22 cellular contexts compared by ENCODE assay signal in genomic region chr6:163543311-163543710, GRCh38.
DNase-seq lines count a peak whose midpoint lies in the region; ATAC-seq and TF ChIP-seq lines count a peak whose summit lies in the region.
"Had no signal": no experiment of that assay in that cellular context is flagged by ENCODE, and none has a peak within 500 bp of the region (broad histone marks: within the 10 kb centered on the region; RNA-seq: fewer than 3 reads in every experiment).

No MANE protein-coding gene starts in this region.

- no peak overlapping the region for H2BK15ac ChIP-seq in H9 (ENCODE audit: low read depth, low read length)

- TF ChIP-seq CTCF in H9 (conservative IDR thresholded peaks at IDR 0.05), result no peak
- no peak for TF ChIP-seq CTCF in OCI-LY7 (conservative IDR thresholded peaks at IDR 0.05; ENCODE audit: low read length)
- no peak for TF ChIP-seq CTCF in tibial nerve (IDR thresholded peaks at IDR 0.05)

- H2BK20ac ChIP-seq in H9 (ENCODE audit: low read depth, low read length, poor library complexity, severe bottlenecking), result no peak overlapping the region

- no peak overlapping the region for H3K27ac ChIP-seq in H9 (ENCODE audit: insufficient read length, low read depth, low read length)
- no peak overlapping the region for H3K27ac ChIP-seq in OCI-LY7 (ENCODE audit: low read depth, low read length, poor library complexity, severe bottlenecking)
- no peak overlapping the region for H3K27ac ChIP-seq in tibial nerve
- H3K27ac ChIP-seq: left ventricle myocardium inferior had no signal

- H3K79me1 ChIP-seq in H9 (ENCODE audit: insufficient read depth, low read depth, low read length, poor library complexity, severe bottlenecking), result peaks cover 2% of the 10 kb centered on the region

- BruUV-seq in OCI-LY7 (replicated peaks; lab: Mats Ljungman, UMichigan), result no TSS peak

- H2AK5ac ChIP-seq in H9 (ENCODE audit: insufficient read length, low read length), result no peak overlapping the region

- H3K27me3 Mint-ChIP-seq in H9 (ENCODE audit: low read depth), result no peaks in the 10 kb centered on the region
- H3K27me3 Mint-ChIP-seq: activated B cell treated with CpG ODN at 0.5 μM for 24 hours; CD4-positive, alpha-beta T cell; stimulated activated naive CD8-positive, alpha-beta T cell treated with anti-CD3 and anti-CD28 coated beads, Interleukin-15, amount 100 ng/mL, for 72 hours had no signal

- H4K20me1 ChIP-seq in H9 (ENCODE audit: control insufficient read depth, insufficient read depth, insufficient read length) (no peaks in the 10 kb centered on the region), OCI-LY7 (ENCODE audit: insufficient read depth, low read length) (peaks cover 5% of the 10 kb centered on the region; the same call in 1 of the 2 replicates)

- H3K23ac ChIP-seq in H9 (ENCODE audit: insufficient read length, low read depth, low read length), result no peak overlapping the region

- no peak overlapping the region for H4K91ac ChIP-seq in H9 (ENCODE audit: insufficient read length, low read depth, low read length)

- POLR2A ChIA-PET in OCI-LY7 (lab: Charles Lee), result interaction anchor here (0.8 to 1.0 kb wide), 2 partner anchors 9 to 11 kb away, joined by 4 read pairs; no protein-coding TSS in a partner anchor

- peak overlapping the region; percentile 39 for H3K4me2 ChIP-seq in H9 (ENCODE audit: insufficient read depth, insufficient read length, low read length)
- H3K4me2 ChIP-seq in OCI-LY7 (ENCODE audit: low read length), result no peak overlapping the region

- WGBS in H9 (ENCODE audit: extremely low coverage, insufficient read length, low lambda C conversion rate), result no CpG with 5 or more reads among the region's 2 CpGs
- 48 to 53% methylated on average over 2 of the region's 2 CpGs for WGBS in tibial nerve, 2 donors

- H3T11ph ChIP-seq in H9 (ENCODE audit: low read length), result no peak overlapping the region

- no peak for TF ChIP-seq EP300 in tibial nerve (IDR thresholded peaks at IDR 0.05)

- no peaks in the 10 kb centered on the region for H3K9me3 Mint-ChIP-seq in H9
- H3K9me3 Mint-ChIP-seq: activated B cell treated with CpG ODN at 0.5 μM for 24 hours; activated naive CD4-positive, alpha-beta T cell treated with anti-CD3 and anti-CD28 coated beads for 36 hours; activated T-cell treated with anti-CD3 and anti-CD28 coated beads, Interleukin-2, amount 50 U/mL, for 4 hours; CD4-positive, alpha-beta T cell; stimulated activated naive CD8-positive, alpha-beta T cell treated with anti-CD3 and anti-CD28 coated beads, Interleukin-15, amount 100 ng/mL, for 72 hours had no signal

- DNase-seq in H9, result no peak
- DNase-seq in NCI-H146 treated with DMSO at 0.1 percent for 48 hours (lab: John Stamatoyannopoulos, UW; ENCODE audit: unreplicated experiment), result peak; percentile 73
- DNase-seq in NT2/D1 (ENCODE audit: low read depth, low spot score), result peak; percentile 36
- peak; percentile 28 for DNase-seq in iPS-NIHi11 (ENCODE audit: low spot score)
- DNase-seq in left colon, result no peak
- DNase-seq in OCI-LY7 (ENCODE audit: low spot score), result no peak
- DNase-seq in tibial nerve (ENCODE audit: low spot score in 2 of 2), result no peak
- DNase-seq: activated B cell treated with CpG ODN at 0.5 μM for 24 hours; activated naive CD4-positive, alpha-beta T cell treated with anti-CD3 and anti-CD28 coated beads for 36 hours; activated T-cell treated with anti-CD3 and anti-CD28 coated beads, Interleukin-2, amount 50 U/mL, for 4 hours; CD4-positive, alpha-beta T cell; DND-41; erythroblast; foreskin melanocyte; left ventricle myocardium inferior; NCI-H1694; nucleus accumbens; retina; stimulated activated CD4-positive, alpha-beta T cell treated with anti-CD3 and anti-CD28 coated beads, Interleukin-4, amount 100 ng/mL, for 4 hours; stimulated activated naive CD8-positive, alpha-beta T cell treated with anti-CD3 and anti-CD28 coated beads, Interleukin-15, amount 100 ng/mL, for 72 hours; trophoblast cell had no signal

- no peak for TF ChIP-seq POLR2A in tibial nerve (IDR thresholded peaks at IDR 0.05)

- CTCF ChIA-PET in OCI-LY7 (lab: Charles Lee; ENCODE audit: unreplicated experiment), result no interaction called here

- ATAC-seq in left colon (no peak), HG03442 (IDR thresholded peaks at IDR 0.05; ENCODE audit: unreplicated experiment) (no peak)
- ATAC-seq: activated T-cell treated with anti-CD3 and anti-CD28 coated beads, Interleukin-2, amount 50 U/mL, for 4 hours; stimulated activated naive CD8-positive, alpha-beta T cell treated with anti-CD3 and anti-CD28 coated beads, Interleukin-15, amount 100 ng/mL, for 72 hours had no signal

- no peak overlapping the region for H4K5ac ChIP-seq in H9 (ENCODE audit: insufficient read length, low read depth, low read length)

- H3K79me2 ChIP-seq in H9 (ENCODE audit: insufficient read depth, low read length), result peaks cover 4% of the 10 kb centered on the region; the same call in 1 of the 2 replicates
- no peaks in the 10 kb centered on the region for H3K79me2 ChIP-seq in OCI-LY7 (ENCODE audit: insufficient read depth, low read depth, low read length)

- H2BK5ac ChIP-seq in H9 (ENCODE audit: insufficient read length, low read length), result no peak overlapping the region

- no peaks in the 10 kb centered on the region for H3K9me2 ChIP-seq in OCI-LY7 (ENCODE audit: insufficient read depth, low read length)

- no peaks in the 10 kb centered on the region for H3K23me2 ChIP-seq in H9 (ENCODE audit: insufficient read length, low read depth, low read length, poor library complexity, severe bottlenecking)

- no peak overlapping the region for H2AFZ ChIP-seq in H9 (ENCODE audit: low read length)
- no peak overlapping the region for H2AFZ ChIP-seq in OCI-LY7 (ENCODE audit: low read length)

- H3K4me3 ChIP-seq in NT2/D1 (ENCODE audit: insufficient read length, low read depth) (no peak overlapping the region), OCI-LY7 (ENCODE audit: low read depth, low read length, poor library complexity, severe bottlenecking) (no peak overlapping the region), tibial nerve (no peak overlapping the region)
- H3K4me3 ChIP-seq: left ventricle myocardium inferior had no signal

- no peak overlapping the region for H3K4ac ChIP-seq in H9 (ENCODE audit: low read depth, low read length)

- H2BK120ac ChIP-seq in H9 (ENCODE audit: low read depth, low read length, poor library complexity, severe bottlenecking), result no peak overlapping the region

- peaks cover 70 to 71% of the 10 kb centered on the region in 2 experiments for H3K4me1 Mint-ChIP-seq in H9
- H3K4me1 Mint-ChIP-seq: stimulated activated naive CD8-positive, alpha-beta T cell treated with anti-CD3 and anti-CD28 coated beads, Interleukin-15, amount 100 ng/mL, for 72 hours had no signal

- no peak overlapping the region for H3K18ac ChIP-seq in H9 (ENCODE audit: insufficient read length, low read depth, low read length)

- H3K36me3 ChIP-seq in NT2/D1 (ENCODE audit: insufficient read depth, insufficient read length, low read length) (peaks cover 11% of the 10 kb centered on the region), OCI-LY7 (ENCODE audit: insufficient read depth, low read length) (no peaks in the 10 kb centered on the region), tibial nerve (no peaks in the 10 kb centered on the region)
- H3K36me3 ChIP-seq: left ventricle myocardium inferior had no signal

- H3K9ac ChIP-seq in H9 (ENCODE audit: extremely low read depth, insufficient read length, low read length), result no peak overlapping the region
- no peak overlapping the region for H3K9ac ChIP-seq in NT2/D1 (ENCODE audit: insufficient read length, low read depth)

- intact Hi-C loops in left colon (cut with DNase I, micrococcal nuclease), result loop anchor here in 1 of 2 donors (10.0 kb wide), 1 partner anchor 109 kb away; no protein-coding TSS in a partner anchor
- intact Hi-C loops in OCI-LY7 (cut with micrococcal nuclease; ENCODE audit: unreplicated experiment), result no loop called here

- no peak overlapping the region for H3K14ac ChIP-seq in H9 (ENCODE audit: insufficient read depth, low read length)

- H3K9me3 ChIP-seq in H9 (ENCODE audit: control insufficient read depth, low read depth, low read length) (no peaks in the 10 kb centered on the region), NT2/D1 (ENCODE audit: insufficient read depth, low read length) (no peaks in the 10 kb centered on the region), OCI-LY7 (ENCODE audit: low read length) (no peaks in the 10 kb centered on the region), tibial nerve (no peaks in the 10 kb centered on the region)
- H3K9me3 ChIP-seq: left ventricle myocardium inferior had no signal

- peak overlapping the region in 2 of 3 experiments; percentile 88 to 98; a peak in 4 of 7 replicates for H3K27ac Mint-ChIP-seq in H9
- H3K27ac Mint-ChIP-seq: activated B cell treated with CpG ODN at 0.5 μM for 24 hours; activated naive CD4-positive, alpha-beta T cell treated with anti-CD3 and anti-CD28 coated beads for 36 hours; CD4-positive, alpha-beta T cell; stimulated activated naive CD8-positive, alpha-beta T cell treated with anti-CD3 and anti-CD28 coated beads, Interleukin-15, amount 100 ng/mL, for 72 hours had no signal

- H3K36me3 Mint-ChIP-seq in H9 (ENCODE audit: insufficient read depth in 1 of 3, low read depth in 3 of 3), result peaks cover 1 to 14% (median 2%) of the 10 kb centered on the region in 3 experiments; a peak in 3 of 7 replicates

- no peaks in the 10 kb centered on the region for H3K27me3 ChIP-seq in H9 (ENCODE audit: insufficient read depth, low read length)
- no peaks in the 10 kb centered on the region for H3K27me3 ChIP-seq in NT2/D1 (ENCODE audit: insufficient read depth, insufficient read length)
- no peaks in the 10 kb centered on the region for H3K27me3 ChIP-seq in tibial nerve

- H3K4me1 ChIP-seq in H9 (ENCODE audit: insufficient read depth, low read length) (peaks cover 9% of the 10 kb centered on the region; the same call in 1 of the 2 replicates), NT2/D1 (ENCODE audit: insufficient read depth, insufficient read length) (no peaks in the 10 kb centered on the region), OCI-LY7 (ENCODE audit: insufficient read depth, low read length, poor library complexity, severe bottlenecking) (no peaks in the 10 kb centered on the region), tibial nerve (peaks cover 0 to 93% (median 24%) of the 10 kb centered on the region in 4 donors)

- no peak overlapping the region for H2BK12ac ChIP-seq in H9 (ENCODE audit: insufficient read length, low read depth, low read length)

- peak overlapping the region; percentile 38 to 57; a peak in 3 of 5 replicates for H3K4me3 Mint-ChIP-seq in H9
- H3K4me3 Mint-ChIP-seq: activated B cell treated with CpG ODN at 0.5 μM for 24 hours; activated naive CD4-positive, alpha-beta T cell treated with anti-CD3 and anti-CD28 coated beads for 36 hours; activated T-cell treated with anti-CD3 and anti-CD28 coated beads, Interleukin-2, amount 50 U/mL, for 4 hours; CD4-positive, alpha-beta T cell; stimulated activated naive CD8-positive, alpha-beta T cell treated with anti-CD3 and anti-CD28 coated beads, Interleukin-15, amount 100 ng/mL, for 72 hours had no signal

- H4K8ac ChIP-seq in H9 (replicated peaks; ENCODE audit: insufficient read length, low read depth, low read length), result no peak overlapping the region

- H3K56ac ChIP-seq in H9 (ENCODE audit: insufficient read length, low read depth, low read length), result no peak overlapping the region

Comparison
In these comparisons a context has a peak if more than half of its experiments do, and no peak if none do; other contexts are left out.
1. DNase-seq: peak in NCI-H146 treated with DMSO at 0.1 percent for 48 hours (single experiment), NT2/D1 (single experiment) and iPS-NIHi11 (single experiment); none in H9 (single experiment), left colon (0 of 2), OCI-LY7 (single experiment) and tibial nerve (0 of 2).